ENCODE assay signal across 9 cellular contexts in genomic region chr14:76073732-76074131, GRCh38.
"Had no signal": no experiment of that assay in that cellular context is flagged by ENCODE, and none has a peak within 500 bp of the region (broad histone marks: within the 10 kb centered on the region; RNA-seq: fewer than 3 reads in every experiment).

No MANE protein-coding gene starts in this region.

- DNase-seq: GM23248, GOT3, H7, HFFc6 had no signal

- H3K4me1 ChIP-seq: HAP-1 had no signal

- H3K9ac ChIP-seq: GM23248 had no signal

- H3K4me1 Mint-ChIP-seq: IgD-negative memory B cell had no signal

- H3K27ac ChIP-seq: GM23248, HL-60 had no signal

- H3K27ac Mint-ChIP-seq: HFFc6 had no signal

- H3K9me3 ChIP-seq: HAP-1 had no signal

- ATAC-seq: HCT116, HepG2 had no signal

- H3K9me3 Mint-ChIP-seq: HFFc6, IgD-negative memory B cell had no signal

- H3K27me3 Mint-ChIP-seq: IgD-negative memory B cell had no signal

- H3K4me3 ChIP-seq: GM23248, HAP-1 had no signal

- H2AFZ ChIP-seq: GM23248 had no signal

- H3K36me3 ChIP-seq: HAP-1 had no signal

- H3K4me3 Mint-ChIP-seq: HFFc6, IgD-negative memory B cell had no signal
